8 cellular contexts compared by ENCODE assay signal in genomic region chr22:23243006-23243573, GRCh38.
A peak's percentile ranks its signal among the peaks of the same experiment; 100 is the strongest.
DNase-seq lines count a peak whose midpoint lies in the region; TF ChIP-seq lines count a peak whose summit lies in the region.

No MANE protein-coding gene starts in this region.

- no peak for TF ChIP-seq EP300 in suprapubic skin (IDR thresholded peaks at IDR 0.05)

- H3K79me2 ChIP-seq in KMS-11 (ENCODE audit: insufficient read depth, low read depth) = peaks cover 99% of the 10 kb centered on the region

- H3K4me1 ChIP-seq in KMS-11 (ENCODE audit: low read depth, poor library complexity, severe bottlenecking) (peaks cover 74% of the 10 kb centered on the region), suprapubic skin (peaks cover 12% of the 10 kb centered on the region)

- H3K36me3 ChIP-seq in KMS-11 (ENCODE audit: insufficient read depth) (no peaks in the 10 kb centered on the region), suprapubic skin (no peaks in the 10 kb centered on the region)

- H4K20me1 ChIP-seq in KMS-11 (ENCODE audit: insufficient read depth) = peaks cover 41% of the 10 kb centered on the region

- no peak overlapping the region for H3K9ac ChIP-seq in KMS-11

- H3K4me1 Mint-ChIP-seq in immature natural killer cell = peaks cover 93 to 98% of the 10 kb centered on the region in 2 donors

- H3K27ac ChIP-seq in KMS-11 (no peak overlapping the region), suprapubic skin (no peak overlapping the region)

- H3K27ac Mint-ChIP-seq in immature natural killer cell = peak overlapping the region; percentile 55 to 90 (median 86)

- H3K27me3 Mint-ChIP-seq in immature natural killer cell (ENCODE audit: low read depth in 3 of 3) = peaks cover 2 to 17% (median 6%) of the 10 kb centered on the region in 3 donors

- DNase-seq in activated T-cell treated with anti-CD3 and anti-CD28 coated beads, Interleukin-2, amount 50 U/mL, for 1 hour = peak; percentile 69
- peak; percentile 49 to 61 (median 60) for DNase-seq in immature natural killer cell
- peak; percentile 44 for DNase-seq in stimulated activated CD8-positive, alpha-beta memory T cell treated with anti-CD3 and anti-CD28 coated beads, Interleukin-7, amount 100 ng/mL, for 24 hours (ENCODE audit: low read depth)
- DNase-seq in occipital lobe (lab: John Stamatoyannopoulos, UW) = no peak
- DNase-seq in HPDE6-E6E7 (ENCODE audit: extremely low spot score) = no peak
- DNase-seq in suprapubic skin (ENCODE audit: low spot score in 2 of 2) = no peak
- no peak for DNase-seq in A172 (ENCODE audit: low spot score)

- H3K36me3 Mint-ChIP-seq in immature natural killer cell = peaks cover 0 to 4% (median 0%) of the 10 kb centered on the region in 3 donors

- H3K9me3 Mint-ChIP-seq in immature natural killer cell = no peaks in the 10 kb centered on the region

- H3K4me3 ChIP-seq in KMS-11 (IDR thresholded peaks at IDR 0.05; ENCODE audit: insufficient read depth, low read depth, low read length) = no peak overlapping the region
- H3K4me3 ChIP-seq in suprapubic skin = no peak overlapping the region

- peak overlapping the region; percentile 1 to 80 (median 46) for H3K4me3 Mint-ChIP-seq in immature natural killer cell

- no peak overlapping the region for H2AFZ ChIP-seq in KMS-11 (ENCODE audit: low read depth)

- peak overlapping the region; percentile 2; the same call in 1 of the 2 replicates for H3K4me2 ChIP-seq in KMS-11

- TF ChIP-seq CTCF in KMS-11 (conservative IDR thresholded peaks at IDR 0.05; ENCODE audit: low read depth, low read length) (no peak), suprapubic skin (IDR thresholded peaks at IDR 0.05) (no peak)

- H3K9me3 ChIP-seq in suprapubic skin = no peaks in the 10 kb centered on the region

- H3K27me3 ChIP-seq in KMS-11 (ENCODE audit: insufficient read depth, low read depth) = no peaks in the 10 kb centered on the region
- H3K27me3 ChIP-seq in suprapubic skin = no peaks in the 10 kb centered on the region

- no peak for TF ChIP-seq POLR2A in suprapubic skin (IDR thresholded peaks at IDR 0.05)

- 55% methylated on average over 8 of the region's 8 CpGs for WGBS in suprapubic skin

Comparison
In these comparisons a context has a peak if more than half of its experiments do, and no peak if none do; other contexts are left out.
1. DNase-seq: peak in activated T-cell treated with anti-CD3 and anti-CD28 coated beads, Interleukin-2, amount 50 U/mL, for 1 hour (single experiment), immature natural killer cell (3 of 3) and stimulated activated CD8-positive, alpha-beta memory T cell treated with anti-CD3 and anti-CD28 coated beads, Interleukin-7, amount 100 ng/mL, for 24 hours (single experiment); none in occipital lobe (single experiment), HPDE6-E6E7 (single experiment), suprapubic skin (0 of 2) and A172 (single experiment).